ENCODE assay signal across 8 cellular contexts in the genomic region with DNA sequence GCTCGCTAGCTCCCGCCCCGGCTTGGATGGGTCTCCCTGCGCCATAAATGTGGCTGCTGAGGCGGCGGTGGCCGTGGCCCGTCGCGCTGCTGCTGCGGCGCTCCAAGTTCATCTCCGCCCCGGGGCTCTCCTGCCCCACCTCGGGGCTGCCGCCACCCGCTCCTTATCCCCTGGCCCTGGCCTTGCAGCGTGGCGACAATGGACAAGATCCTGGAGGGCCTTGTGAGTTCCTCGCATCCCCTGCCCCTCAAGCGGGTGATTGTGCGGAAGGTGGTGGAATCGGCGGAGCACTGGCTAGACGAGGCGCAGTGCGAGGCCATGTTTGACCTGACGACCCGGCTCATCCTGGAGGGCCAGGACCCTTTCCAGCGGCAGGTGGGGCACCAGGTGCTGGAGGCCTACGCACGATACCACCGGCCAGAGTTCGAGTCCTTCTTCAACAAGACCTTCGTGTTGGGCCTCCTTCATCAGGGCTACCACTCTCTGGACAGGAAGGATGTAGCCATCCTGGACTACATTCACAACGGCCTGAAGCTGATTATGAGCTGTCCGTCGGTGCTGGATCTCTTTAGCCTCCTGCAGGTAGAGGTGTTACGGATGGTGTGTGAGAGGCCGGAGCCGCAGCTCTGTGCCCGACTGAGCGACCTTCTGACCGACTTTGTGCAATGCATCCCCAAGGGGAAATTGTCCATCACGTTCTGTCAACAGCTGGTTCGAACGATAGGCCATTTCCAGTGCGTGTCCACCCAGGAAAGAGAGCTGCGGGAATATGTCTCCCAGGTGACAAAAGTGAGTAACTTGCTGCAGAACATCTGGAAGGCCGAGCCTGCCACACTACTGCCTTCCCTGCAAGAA. TPM values are rescaled to one million over a fixed set of nuclear protein-coding genes. Genes with fewer than 3 reads are reported as not detected.
A peak's percentile ranks its signal among the peaks of the same experiment; 100 is the strongest.
DNase-seq lines count a peak whose midpoint lies in the region; ATAC-seq and TF ChIP-seq lines count a peak whose summit lies in the region.

No MANE protein-coding gene starts in this region.

- peaks cover 49% of the 10 kb centered on the region for H3K4me1 ChIP-seq in CD4-positive, CD25-positive, alpha-beta regulatory T cell (ENCODE audit: control insufficient read depth, insufficient read depth, low read length, poor library complexity, severe bottlenecking)

- DNase-seq in CD4-positive, CD25-positive, alpha-beta regulatory T cell: peak in 1 of 3 donors; percentile 14
- no peak for DNase-seq in T-helper 2 cell treated with Interferon-gamma antibody and Interleukin-4, amounts not matched to agents 5 μg/mL and 100 μg/mL, for 36 hours (ENCODE audit: low spot score)
- DNase-seq in epithelial cell of proximal tubule (ENCODE audit: low read depth): no peak
- no peak for DNase-seq in naive B cell
- DNase-seq in superior temporal gyrus (ENCODE audit: extremely low spot score): no peak
- no peak for DNase-seq in GM03348 (ENCODE audit: low spot score)

- peaks cover 4% of the 10 kb centered on the region for H3K27me3 Mint-ChIP-seq in CD4-positive, CD25-positive, alpha-beta regulatory T cell
- H3K27me3 Mint-ChIP-seq in T-helper 2 cell treated with Interferon-gamma antibody and Interleukin-4, amounts not matched to agents 5 μg/mL and 100 μg/mL, for 36 hours (ENCODE audit: low read depth): no peaks in the 10 kb centered on the region
- no peaks in the 10 kb centered on the region for H3K27me3 Mint-ChIP-seq in naive B cell

- peak overlapping the region; percentile 97 for H3K4me3 ChIP-seq in CD4-positive, CD25-positive, alpha-beta regulatory T cell (ENCODE audit: low read depth, low read length)
- peak overlapping the region; percentile 93 for H3K4me3 ChIP-seq in epithelial cell of proximal tubule (ENCODE audit: low read depth, low read length)

- ATAC-seq in CD4-positive, CD25-positive, alpha-beta regulatory T cell (ENCODE audit: low read depth in 2 of 2): peak; percentile 11 to 13
- peak; percentile 10 for ATAC-seq in GM19043 (IDR thresholded peaks at IDR 0.05; ENCODE audit: low read depth, unreplicated experiment)
- peak; percentile 24 for ATAC-seq in HG03159 (IDR thresholded peaks at IDR 0.05; ENCODE audit: unreplicated experiment)
- ATAC-seq in naive B cell (ENCODE audit: low read depth in 2 of 2): peak in 1 of 2 donors; percentile 7

- no peaks in the 10 kb centered on the region for H3K27me3 ChIP-seq in CD4-positive, CD25-positive, alpha-beta regulatory T cell (ENCODE audit: control insufficient read depth, insufficient read depth, low read length)

- H3K4me1 Mint-ChIP-seq in CD4-positive, CD25-positive, alpha-beta regulatory T cell: peaks cover 34 to 73% (median 60%) of the 10 kb centered on the region in 4 donors
- H3K4me1 Mint-ChIP-seq in T-helper 2 cell treated with Interferon-gamma antibody and Interleukin-4, amounts not matched to agents 5 μg/mL and 100 μg/mL, for 36 hours (ENCODE audit: low read depth): peaks cover 43% of the 10 kb centered on the region
- peaks cover 45 to 76% (median 72%) of the 10 kb centered on the region in 3 donors for H3K4me1 Mint-ChIP-seq in naive B cell

- H3K36me3 Mint-ChIP-seq in CD4-positive, CD25-positive, alpha-beta regulatory T cell: peaks cover 29% of the 10 kb centered on the region
- peaks cover 39% of the 10 kb centered on the region for H3K36me3 Mint-ChIP-seq in T-helper 2 cell treated with Interferon-gamma antibody and Interleukin-4, amounts not matched to agents 5 μg/mL and 100 μg/mL, for 36 hours (ENCODE audit: low read depth)
- peaks cover 6 to 7% of the 10 kb centered on the region in 2 donors for H3K36me3 Mint-ChIP-seq in naive B cell

- no peaks in the 10 kb centered on the region for H3K9me3 ChIP-seq in CD4-positive, CD25-positive, alpha-beta regulatory T cell (ENCODE audit: control insufficient read depth in 2 of 2, low read length in 2 of 2)

- H3K27ac Mint-ChIP-seq in CD4-positive, CD25-positive, alpha-beta regulatory T cell: peak overlapping the region; percentile 86 to 96 (median 95)
- peak overlapping the region; percentile 95 for H3K27ac Mint-ChIP-seq in T-helper 2 cell treated with Interferon-gamma antibody and Interleukin-4, amounts not matched to agents 5 μg/mL and 100 μg/mL, for 36 hours
- peak overlapping the region; percentile 65 to 97 (median 94) for H3K27ac Mint-ChIP-seq in naive B cell

- no peaks in the 10 kb centered on the region for H3K9me3 Mint-ChIP-seq in CD4-positive, CD25-positive, alpha-beta regulatory T cell
- H3K9me3 Mint-ChIP-seq in T-helper 2 cell treated with Interferon-gamma antibody and Interleukin-4, amounts not matched to agents 5 μg/mL and 100 μg/mL, for 36 hours: no peaks in the 10 kb centered on the region
- no peaks in the 10 kb centered on the region for H3K9me3 Mint-ChIP-seq in naive B cell

- TF ChIP-seq CTCF in epithelial cell of proximal tubule (conservative IDR thresholded peaks at IDR 0.05; ENCODE audit: low read depth, low read length): no peak

- peaks cover 9% of the 10 kb centered on the region for H3K36me3 ChIP-seq in CD4-positive, CD25-positive, alpha-beta regulatory T cell (ENCODE audit: control insufficient read depth, insufficient read depth, low read length)

- peak overlapping the region; percentile 93 to 99 (median 96) for H3K4me3 Mint-ChIP-seq in CD4-positive, CD25-positive, alpha-beta regulatory T cell
- peak overlapping the region; percentile 90 for H3K4me3 Mint-ChIP-seq in T-helper 2 cell treated with Interferon-gamma antibody and Interleukin-4, amounts not matched to agents 5 μg/mL and 100 μg/mL, for 36 hours
- peak overlapping the region; percentile 83 to 99 (median 93) for H3K4me3 Mint-ChIP-seq in naive B cell

- H3K27ac ChIP-seq in CD4-positive, CD25-positive, alpha-beta regulatory T cell (ENCODE audit: insufficient read depth, low read length, poor library complexity, severe bottlenecking): peak overlapping the region; percentile 97

RNA-seq across cellular contexts. Expression of a gene that starts 0.8 kb away (rescaled TPM):
- total RNA-seq in CD4-positive, CD25-positive, alpha-beta regulatory T cell: 39.1 TPM
- polyA plus RNA-seq in CD4-positive, CD25-positive, alpha-beta regulatory T cell: 10 to 100 TPM; 21.0 to 28.3 (median 25.4) TPM
- 13.7 and 21.2 TPM in 2 replicates for total RNA-seq in epithelial cell of proximal tubule
- 10 to 100 TPM; 18.3 to 28.3 (median 22.1) TPM for polyA plus RNA-seq in naive B cell (ENCODE audit: low read depth in 6 of 6)
